Comparison of ENCODE assay signal across 16 cellular contexts in genomic region chr14:72503696-72504368, GRCh38.
"Had no signal": no experiment of that assay in that cellular context is flagged by ENCODE, and none has a peak within 500 bp of the region (broad histone marks: within the 10 kb centered on the region; RNA-seq: fewer than 3 reads in every experiment).

No MANE protein-coding gene starts in this region.

- FAIRE-seq: small intestine had no signal

- H3K36me3 ChIP-seq: colonic mucosa, lower lobe of right lung, stomach, thoracic aorta, WERI-Rb-1 had no signal

- ATAC-seq: activated CD8-positive, alpha-beta T cell treated with anti-CD3 and anti-CD28 coated beads, Interleukin-2, amount 10 ng/mL, durations not matched to agents 7 days and 5 days; activated naive CD8-positive, alpha-beta T cell treated with anti-CD3 and anti-CD28 coated beads, Interleukin-2, amount 50 U/mL, for 24 hours; left cardiac atrium; lower lobe of right lung; naive thymus-derived CD4-positive, alpha-beta T cell had no signal

- H3K4me1 ChIP-seq: colonic mucosa, lower lobe of right lung, stomach had no signal

- H3K9me3 ChIP-seq: colonic mucosa, lower lobe of right lung, stomach, thoracic aorta had no signal

- H3K4me3 ChIP-seq: colonic mucosa, lower lobe of right lung, stomach, thoracic aorta had no signal

- H3K27ac ChIP-seq: colonic mucosa, lower lobe of right lung, stomach, thoracic aorta, WERI-Rb-1 had no signal

- DNase-seq: activated CD4-positive, alpha-beta T cell treated with anti-CD3 and anti-CD28 coated beads for 4 hours; activated CD8-positive, alpha-beta memory T cell treated with anti-CD3 and anti-CD28 coated beads, Interleukin-2, amount 50 U/mL, for 48 hours; activated CD8-positive, alpha-beta T cell treated with anti-CD3 and anti-CD28 coated beads, Interleukin-2, amount 10 ng/mL, durations not matched to agents 7 days and 5 days; activated naive CD4-positive, alpha-beta T cell; activated naive CD8-positive, alpha-beta T cell treated with anti-CD3 and anti-CD28 coated beads, Interleukin-2, amount 50 U/mL, for 24 hours; caudate nucleus; colonic mucosa; effector CD4-positive, alpha-beta T cell; left cardiac atrium; lower lobe of right lung; naive thymus-derived CD4-positive, alpha-beta T cell; small intestine; stomach; T-helper 9 cell; WERI-Rb-1 had no signal

- H3K27me3 ChIP-seq: colonic mucosa had no signal
